ENCODE assay signal across 8 cellular contexts in the genomic region with DNA sequence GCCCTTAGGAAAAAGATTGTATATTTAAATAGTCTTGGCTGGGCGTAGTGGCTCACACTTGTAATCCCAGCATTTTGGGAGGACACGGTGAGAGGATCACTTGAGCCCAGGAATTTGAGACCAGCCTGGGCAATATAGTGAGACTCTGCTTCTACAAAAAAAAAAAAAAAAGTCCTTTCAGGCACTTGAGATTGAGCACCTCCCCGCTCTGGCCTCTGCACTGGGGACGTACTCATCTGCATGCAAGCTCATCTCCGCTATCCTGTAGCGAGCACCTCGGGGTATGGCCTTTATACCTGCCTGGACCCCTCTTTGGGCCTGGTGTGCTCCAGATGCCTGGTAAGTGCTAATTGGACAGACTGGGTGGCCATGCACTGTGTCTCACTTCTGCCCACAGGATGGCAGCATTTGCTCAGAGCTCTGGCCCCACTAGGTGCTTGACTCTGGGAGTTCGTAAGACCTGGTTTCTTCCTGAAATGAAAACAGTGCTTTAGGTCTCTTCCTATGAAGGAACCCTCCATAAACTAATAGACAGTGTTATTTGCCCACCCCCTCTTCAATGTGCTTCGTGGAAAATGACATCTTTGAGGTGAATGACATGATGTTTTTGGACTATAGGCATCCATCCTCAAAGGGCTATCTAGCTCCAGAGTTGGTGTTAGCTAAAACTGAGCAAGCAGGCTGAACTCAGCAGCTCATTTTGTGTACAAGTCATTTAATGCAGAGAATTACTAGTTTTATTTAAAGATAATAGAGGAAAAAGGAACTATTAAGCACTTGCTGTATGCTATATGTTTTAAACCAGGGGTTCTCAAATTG.
A peak's percentile ranks its signal among the peaks of the same experiment; 100 is the strongest.
DNase-seq lines count a peak whose midpoint lies in the region; ATAC-seq and TF ChIP-seq lines count a peak whose summit lies in the region.

No MANE protein-coding gene starts in this region.

- no peaks in the 10 kb centered on the region for H3K36me3 Mint-ChIP-seq in T-cell

- TF ChIP-seq CTCF in retinal pigment epithelial cell (conservative IDR thresholded peaks at IDR 0.05; ENCODE audit: low read depth, low read length): peak; percentile 92

- peak overlapping the region in 1 of 2 donors; percentile 22 for H3K27ac Mint-ChIP-seq in T-cell

- H3K27me3 Mint-ChIP-seq in T-cell: no peaks in the 10 kb centered on the region

- DNase-seq in AG08396 (ENCODE audit: low spot score) (peak; percentile 82), NCI-H1436 treated with DMSO at 0.1 percent for 48 hours (lab: John Stamatoyannopoulos, UW) (peak; percentile 49), T-cell (peak; percentile 44 to 77 (median 66)), amniotic epithelial cell (ENCODE audit: low read depth) (peak; percentile 67), left ventricle myocardium superior (peak; percentile 79), retinal pigment epithelial cell (ENCODE audit: low read depth) (peak; percentile 39)

- CTCF ChIA-PET in T-cell (lab: Charles Lee): interaction anchor here (0.6 to 1.7 kb wide), 10 partner anchors 16 to 524 kb away, joined by 3 to 13 read pairs (median 4); no protein-coding TSS in a partner anchor

- ATAC-seq in GM19372 (IDR thresholded peaks at IDR 0.05; ENCODE audit: low read depth, unreplicated experiment) (peak; percentile 51), T-cell (replicated peaks in 1 of 4) (peak; percentile 97 to 100 (median 98)), left ventricle myocardium superior (peak; percentile 99), HG03457 (IDR thresholded peaks at IDR 0.05; ENCODE audit: unreplicated experiment) (no peak)

- H3K4me3 Mint-ChIP-seq in T-cell: no peak overlapping the region

- no peak overlapping the region for H3K4me3 ChIP-seq in retinal pigment epithelial cell (ENCODE audit: low read length)

- H3K9me3 Mint-ChIP-seq in T-cell: no peaks in the 10 kb centered on the region

- intact Hi-C loops in left ventricle myocardium superior (cut with micrococcal nuclease): loop anchor here (5.0 kb wide), 1 partner anchor 208 kb away; no protein-coding TSS in a partner anchor

- H3K4me1 Mint-ChIP-seq in T-cell: no peaks in the 10 kb centered on the region

- POLR2A ChIA-PET in T-cell (lab: Charles Lee): no interaction called here
